11 cellular contexts compared by ENCODE assay signal in the genomic region with DNA sequence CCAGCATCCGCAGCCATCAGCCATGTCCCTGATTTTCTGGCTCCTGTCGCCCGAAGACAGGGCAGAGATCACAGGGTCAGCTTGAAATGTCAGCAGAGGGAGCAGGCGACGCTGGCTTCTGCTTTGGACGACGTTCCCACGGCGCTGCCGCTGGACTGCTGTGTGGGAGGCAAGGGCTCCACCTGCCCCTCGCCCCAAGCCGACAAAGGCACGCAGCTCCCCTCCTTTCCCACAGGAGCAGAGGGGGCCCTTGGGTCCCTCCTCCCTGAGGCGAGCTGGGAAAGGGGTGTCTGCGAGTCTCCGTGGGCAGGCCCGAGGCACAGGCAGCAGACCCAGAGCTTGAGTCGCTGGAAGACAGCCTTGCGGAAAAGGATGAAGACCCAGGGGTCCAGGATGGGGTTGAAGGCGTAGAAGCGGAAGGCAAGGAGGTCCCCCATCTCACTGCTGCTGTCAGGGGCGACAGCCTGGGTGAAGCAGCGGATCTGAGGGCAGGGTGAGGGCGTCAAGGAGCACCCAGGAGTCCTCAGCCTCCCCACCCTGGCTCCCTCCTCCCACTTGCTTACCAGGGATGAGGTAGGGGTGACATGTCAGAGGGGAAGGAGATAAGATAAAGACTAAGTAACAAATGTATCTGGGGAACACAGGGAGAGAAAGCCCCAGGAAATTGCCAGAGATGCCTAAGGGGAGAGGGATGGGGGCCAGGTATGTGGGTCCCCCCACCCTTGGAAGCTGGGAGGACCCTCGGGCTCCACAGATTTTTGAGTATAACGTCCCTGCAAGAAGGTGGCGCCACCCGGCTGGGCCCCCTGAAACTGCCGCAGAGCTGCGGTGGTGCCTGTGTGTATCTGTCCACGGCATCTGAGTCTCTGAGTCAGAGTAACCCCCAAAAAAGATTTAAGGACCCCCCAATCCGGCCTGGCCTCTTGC. TPM values are rescaled to one million over a fixed set of nuclear protein-coding genes. Genes with fewer than 3 reads are reported as not detected.
DNase-seq lines count a peak whose midpoint lies in the region; ATAC-seq and TF ChIP-seq lines count a peak whose summit lies in the region.
"Had no signal": no experiment of that assay in that cellular context is flagged by ENCODE, and none has a peak within 500 bp of the region (broad histone marks: within the 10 kb centered on the region; RNA-seq: fewer than 3 reads in every experiment).

No MANE protein-coding gene starts in this region.

- H3K36me3 ChIP-seq in ascending aorta = peaks cover 0 to 8% of the 10 kb centered on the region in 2 donors
- H3K36me3 ChIP-seq in liver (ENCODE audit: control insufficient read depth in 4 of 4, insufficient read depth in 3 of 4, low read depth in 1 of 4, low read length in 3 of 4) = no peaks in the 10 kb centered on the region
- H3K36me3 ChIP-seq in stomach = no peaks in the 10 kb centered on the region

- H3K4me1 Mint-ChIP-seq in T-helper 2 cell treated with Interferon-gamma antibody and Interleukin-4, amounts not matched to agents 5 μg/mL and 100 μg/mL, for 36 hours (ENCODE audit: low read depth) = peaks cover 61% of the 10 kb centered on the region

- peak overlapping the region; percentile 81 for H3K27ac Mint-ChIP-seq in T-helper 2 cell treated with Interferon-gamma antibody and Interleukin-4, amounts not matched to agents 5 μg/mL and 100 μg/mL, for 36 hours

- H3K9me3 Mint-ChIP-seq in T-helper 2 cell treated with Interferon-gamma antibody and Interleukin-4, amounts not matched to agents 5 μg/mL and 100 μg/mL, for 36 hours = no peaks in the 10 kb centered on the region

- no peak for TF ChIP-seq POLR2A in stomach (IDR thresholded peaks at IDR 0.05)

- H3K4me3 ChIP-seq in ascending aorta (peak overlapping the region; percentile 47 to 77), liver (ENCODE audit: low read depth in 1 of 3, low read length in 3 of 3) (peak overlapping the region in 1 of 3 donors; percentile 3), stomach (peak overlapping the region; percentile 10 to 29 (median 24))

- H3K4me3 Mint-ChIP-seq in T-helper 2 cell treated with Interferon-gamma antibody and Interleukin-4, amounts not matched to agents 5 μg/mL and 100 μg/mL, for 36 hours = peak overlapping the region; percentile 69

- H3K27me3 ChIP-seq in ascending aorta (no peaks in the 10 kb centered on the region), liver (ENCODE audit: control insufficient read depth in 4 of 4, insufficient read depth in 4 of 4, low read length in 3 of 4) (no peaks in the 10 kb centered on the region), stomach (no peaks in the 10 kb centered on the region)

- H3K27ac ChIP-seq in ascending aorta (peak overlapping the region; percentile 97 to 98), liver (ENCODE audit: low read depth in 1 of 2, low read length in 2 of 2) (peak overlapping the region in 1 of 2 donors; percentile 35), stomach (peak overlapping the region; percentile 38 to 89 (median 74))

- H3K9me3 ChIP-seq in ascending aorta (no peaks in the 10 kb centered on the region), liver (ENCODE audit: control insufficient read depth in 4 of 4, low read length in 3 of 4) (no peaks in the 10 kb centered on the region), stomach (no peaks in the 10 kb centered on the region)

- ATAC-seq in omental fat pad (ENCODE audit: low FRiP score) = no peak

- no peak for TF ChIP-seq EP300 in stomach (IDR thresholded peaks at IDR 0.05)

- no peaks in the 10 kb centered on the region for H3K27me3 Mint-ChIP-seq in T-helper 2 cell treated with Interferon-gamma antibody and Interleukin-4, amounts not matched to agents 5 μg/mL and 100 μg/mL, for 36 hours (ENCODE audit: low read depth)

- H3K4me1 ChIP-seq in ascending aorta = peaks cover 34 to 50% of the 10 kb centered on the region in 2 donors
- H3K4me1 ChIP-seq in liver (ENCODE audit: control insufficient read depth in 4 of 4, insufficient read depth in 4 of 4, low read length in 3 of 4) = peaks cover 0 to 8% (median 3%) of the 10 kb centered on the region in 4 donors
- H3K4me1 ChIP-seq in stomach = peaks cover 61 to 90% (median 77%) of the 10 kb centered on the region in 4 donors

- no peak for TF ChIP-seq RAD21 in liver (IDR thresholded peaks at IDR 0.05)

- no peak for DNase-seq in T-helper 2 cell treated with Interferon-gamma antibody and Interleukin-4, amounts not matched to agents 5 μg/mL and 100 μg/mL, for 36 hours (ENCODE audit: low spot score)
- no peak for DNase-seq in T-helper 2 cell
- no peak for DNase-seq in ascending aorta (ENCODE audit: low spot score in 2 of 2)
- DNase-seq in stomach = no peak
- no peak for DNase-seq in omental fat pad (ENCODE audit: low spot score)
- no peak for DNase-seq in NCI-H526 treated with DMSO at 0.1 percent for 48 hours (lab: John Stamatoyannopoulos, UW)
- no peak for DNase-seq in GF-D8 (lab: John Stamatoyannopoulos, UW)
- DNase-seq: cerebellar nuclear complex, NCI-H1694 treated with DMSO at 0.1 percent for 48 hours had no signal

- 49% methylated on average over 32 of the region's 32 CpGs for WGBS in liver
- 47 to 56% (median 52%) methylated on average over 28 to 32 of the region's 32 CpGs for WGBS in stomach, 5 donors

- no peak overlapping the region for H3K9ac ChIP-seq in liver (ENCODE audit: low read depth in 1 of 2, low read length in 2 of 2)

- TF ChIP-seq CTCF in ascending aorta (IDR thresholded peaks at IDR 0.05) = peak in 2 of 3 experiments; percentile 19 to 51
- TF ChIP-seq CTCF in liver (IDR thresholded peaks at IDR 0.05; ENCODE audit: low read depth, low read length, missing input control) = no peak
- TF ChIP-seq CTCF in stomach (IDR thresholded peaks at IDR 0.05) = no peak
- no peak for TF ChIP-seq CTCF in omental fat pad (IDR thresholded peaks at IDR 0.05)

- intact Hi-C loops in ascending aorta (cut with DNase I) (loop anchor here (10.0 kb wide), 1 partner anchor 623 kb away; no protein-coding TSS in a partner anchor), stomach (cut with DNase I; ENCODE audit: low total_unique reads) (no loop called here)

- peaks cover 8% of the 10 kb centered on the region for H3K36me3 Mint-ChIP-seq in T-helper 2 cell treated with Interferon-gamma antibody and Interleukin-4, amounts not matched to agents 5 μg/mL and 100 μg/mL, for 36 hours (ENCODE audit: low read depth)

TF ChIP-seq in liver, 16 proteins besides CTCF, POLR2A, EP300 and RAD21:
- TF ChIP-seq HNF4A (conservative IDR thresholded peaks at IDR 0.05) = no peak
- TF ChIP-seq NR2F2 (IDR thresholded peaks at IDR 0.05) = peak; percentile 87
- no peak for TF ChIP-seq YY1 (IDR thresholded peaks at IDR 0.05)
- TF ChIP-seq, protein P1, sequence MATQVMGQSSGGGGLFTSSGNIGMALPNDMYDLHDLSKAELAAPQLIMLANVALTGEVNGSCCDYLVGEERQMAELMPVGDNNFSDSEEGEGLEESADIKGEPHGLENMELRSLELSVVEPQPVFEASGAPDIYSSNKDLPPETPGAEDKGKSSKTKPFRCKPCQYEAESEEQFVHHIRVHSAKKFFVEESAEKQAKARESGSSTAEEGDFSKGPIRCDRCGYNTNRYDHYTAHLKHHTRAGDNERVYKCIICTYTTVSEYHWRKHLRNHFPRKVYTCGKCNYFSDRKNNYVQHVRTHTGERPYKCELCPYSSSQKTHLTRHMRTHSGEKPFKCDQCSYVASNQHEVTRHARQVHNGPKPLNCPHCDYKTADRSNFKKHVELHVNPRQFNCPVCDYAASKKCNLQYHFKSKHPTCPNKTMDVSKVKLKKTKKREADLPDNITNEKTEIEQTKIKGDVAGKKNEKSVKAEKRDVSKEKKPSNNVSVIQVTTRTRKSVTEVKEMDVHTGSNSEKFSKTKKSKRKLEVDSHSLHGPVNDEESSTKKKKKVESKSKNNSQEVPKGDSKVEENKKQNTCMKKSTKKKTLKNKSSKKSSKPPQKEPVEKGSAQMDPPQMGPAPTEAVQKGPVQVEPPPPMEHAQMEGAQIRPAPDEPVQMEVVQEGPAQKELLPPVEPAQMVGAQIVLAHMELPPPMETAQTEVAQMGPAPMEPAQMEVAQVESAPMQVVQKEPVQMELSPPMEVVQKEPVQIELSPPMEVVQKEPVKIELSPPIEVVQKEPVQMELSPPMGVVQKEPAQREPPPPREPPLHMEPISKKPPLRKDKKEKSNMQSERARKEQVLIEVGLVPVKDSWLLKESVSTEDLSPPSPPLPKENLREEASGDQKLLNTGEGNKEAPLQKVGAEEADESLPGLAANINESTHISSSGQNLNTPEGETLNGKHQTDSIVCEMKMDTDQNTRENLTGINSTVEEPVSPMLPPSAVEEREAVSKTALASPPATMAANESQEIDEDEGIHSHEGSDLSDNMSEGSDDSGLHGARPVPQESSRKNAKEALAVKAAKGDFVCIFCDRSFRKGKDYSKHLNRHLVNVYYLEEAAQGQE (IDR thresholded peaks at IDR 0.05) = no peak

RNA-seq across cellular contexts. Expression of a gene that starts 3.4 kb away (rescaled TPM):
- total RNA-seq in ascending aorta (120 TPM), liver (1 to 10 TPM; 1.4 to 2.8 TPM), stomach (1 to 10 TPM in 3 of 5 donors, not detected in 2; 1.8 to 6.7 (median 5.8) TPM), omental fat pad (10 to 100 TPM in 1 of 4 donors, 1 to 10 TPM in 3; 4.8 to 10.2 (median 7.9) TPM)
- polyA plus RNA-seq in liver (1 to 10 TPM; 2.9 to 5.9 TPM), stomach (1 to 10 TPM; 1.6 to 1.7 (median 1.6) TPM)

RNA-seq across cellular contexts. Expression of a gene that starts 14.5 kb away (rescaled TPM):
- total RNA-seq in ascending aorta (not detected), liver (not detected), stomach (not detected), omental fat pad (not detected)
- polyA plus RNA-seq in liver (not detected), stomach (not detected)
- total RNA-seq: mononuclear cell had no signal

RNA-seq across cellular contexts. Expression of a gene that starts 20.3 kb away (rescaled TPM):
- total RNA-seq in ascending aorta = 159 TPM
- total RNA-seq in liver = 100 to 1,000 TPM in 1 of 2 donors, 10 to 100 TPM in 1; 73.3 to 112 TPM
- 10 to 100 TPM; 51.4 to 90.0 TPM for polyA plus RNA-seq in liver
- total RNA-seq in stomach = 100 to 1,000 TPM in 4 of 5 donors, 10 to 100 TPM in 1; 94.7 to 147 (median 106) TPM
- 100 to 1,000 TPM in 2 of 3 donors, 10 to 100 TPM in 1; 84.2 to 203 (median 174) TPM for polyA plus RNA-seq in stomach
- total RNA-seq in omental fat pad = 100 to 1,000 TPM; 112 to 189 (median 132) TPM

RNA-seq across cellular contexts. Expression of a gene that starts 39.5 kb away (rescaled TPM):
- total RNA-seq in ascending aorta (104 TPM), liver (1 to 10 TPM; 1.0 to 1.1 TPM), stomach (10 to 100 TPM in 4 of 5 donors, 1 to 10 TPM in 1; 9.7 to 29.9 (median 11.1) TPM), omental fat pad (under 1 TPM; 0.31 to 0.79 (median 0.52) TPM)
- polyA plus RNA-seq in liver (1 to 10 TPM in 1 of 2 donors, under 1 TPM in 1; 0.32 to 1.4 TPM), stomach (10 to 100 TPM in 1 of 3 donors, 1 to 10 TPM in 2; 6.1 to 10.5 (median 6.4) TPM)

Comparison
In these comparisons a context has a peak if more than half of its experiments do, and no peak if none do; other contexts are left out.
1. CTCF ChIP-seq: peak in ascending aorta (2 of 3); none in liver (single experiment), stomach (0 of 7) and omental fat pad (0 of 3).
2. RNA of a gene that starts 3.4 kb away (total RNA-seq): 120 TPM in ascending aorta (single experiment); 4.8 to 10.2 TPM in omental fat pad, 1.4 to 2.8 TPM in liver and 1.8 to 6.7 TPM in stomach; every median in the first group is over 10 times any median in the second.